ENCODE assay signal across 12 cellular contexts in genomic region chrX:21944136-21944615, GRCh38. TPM values are rescaled to one million over a fixed set of nuclear protein-coding genes. Genes with fewer than 3 reads are reported as not detected.
DNase-seq lines count a peak whose midpoint lies in the region; ATAC-seq and TF ChIP-seq lines count a peak whose summit lies in the region.
"Had no signal": no experiment of that assay in that cellular context is flagged by ENCODE, and none has a peak within 500 bp of the region (broad histone marks: within the 10 kb centered on the region; RNA-seq: fewer than 3 reads in every experiment).

No MANE protein-coding gene starts in this region.

- no peak overlapping the region for H3K9ac ChIP-seq in iPS-15b (ENCODE audit: low read depth, low read length)

- peak overlapping the region; percentile 91 for H3K4me3 Mint-ChIP-seq in activated CD8-positive, alpha-beta T cell treated with anti-CD3 and anti-CD28 coated beads for 36 hours
- no peak overlapping the region for H3K4me3 Mint-ChIP-seq in activated T-helper 1 cell treated with anti-CD3 and anti-CD28 coated beads, Interleukin-12 subunit alpha, Interleukin-12 subunit beta, Interleukin-2, Interleukin-4 antibody, amounts not matched to agents 30 ng/mL and 10 ng/mL and 1 ng/mL, durations not matched to agents 14 hours and 24 hours and 36 hours

- 92% methylated on average over 8 of the region's 8 CpGs for WGBS in thymus

- POLR2A ChIA-PET in activated CD8-positive, alpha-beta T cell treated with anti-CD3 and anti-CD28 coated beads for 36 hours (lab: Charles Lee): no interaction called here

- intact Hi-C loops in Right ventricle myocardium superior (cut with DNase I): no loop called here
- intact Hi-C loops in activated CD8-positive, alpha-beta T cell treated with anti-CD3 and anti-CD28 coated beads for 36 hours (cut with micrococcal nuclease): loop anchor here (10.0 kb wide), 1 partner anchor 109 kb away; the partner anchor contains the start of gene MBTPS2
- intact Hi-C loops in activated T-helper 1 cell treated with anti-CD3 and anti-CD28 coated beads, Interleukin-12 subunit alpha, Interleukin-12 subunit beta, Interleukin-2, Interleukin-4 antibody, amounts not matched to agents 30 ng/mL and 10 ng/mL and 1 ng/mL, durations not matched to agents 14 hours and 24 hours and 36 hours (cut with micrococcal nuclease): loop anchor here (5.0 to 10.0 kb wide), 2 partner anchors 118 to 569 kb away; partner anchors contain the start of gene CNKSR2

- CTCF ChIA-PET in activated CD8-positive, alpha-beta T cell treated with anti-CD3 and anti-CD28 coated beads for 36 hours (lab: Charles Lee): no interaction called here

- peak overlapping the region; percentile 97 for H3K27ac ChIP-seq in cardiac muscle cell
- peak overlapping the region; percentile 42 for H3K27ac ChIP-seq in thymus (ENCODE audit: low read depth)
- H3K27ac ChIP-seq: psoas muscle had no signal

- H3K4me3 ChIP-seq in cardiac muscle cell (no peak overlapping the region), iPS-15b (ENCODE audit: low read depth, low read length) (peak overlapping the region; percentile 49), thymus (ENCODE audit: low read length) (no peak overlapping the region)
- H3K4me3 ChIP-seq: psoas muscle had no signal

- no peak for ATAC-seq in Right ventricle myocardium superior (ENCODE audit: poor library complexity)
- no peak for ATAC-seq in activated CD8-positive, alpha-beta T cell treated with anti-CD3 and anti-CD28 coated beads for 36 hours
- ATAC-seq in GM18909 (IDR thresholded peaks at IDR 0.05; ENCODE audit: poor library complexity, unreplicated experiment): no peak
- ATAC-seq: left lobe of liver, psoas muscle had no signal

- no peaks in the 10 kb centered on the region for H3K27me3 Mint-ChIP-seq in activated CD8-positive, alpha-beta T cell treated with anti-CD3 and anti-CD28 coated beads for 36 hours
- H3K27me3 Mint-ChIP-seq in activated T-helper 1 cell treated with anti-CD3 and anti-CD28 coated beads, Interleukin-12 subunit alpha, Interleukin-12 subunit beta, Interleukin-2, Interleukin-4 antibody, amounts not matched to agents 30 ng/mL and 10 ng/mL and 1 ng/mL, durations not matched to agents 14 hours and 24 hours and 36 hours (ENCODE audit: insufficient read depth): no peaks in the 10 kb centered on the region

- H3K9me3 Mint-ChIP-seq in activated CD8-positive, alpha-beta T cell treated with anti-CD3 and anti-CD28 coated beads for 36 hours: no peaks in the 10 kb centered on the region
- H3K9me3 Mint-ChIP-seq in activated T-helper 1 cell treated with anti-CD3 and anti-CD28 coated beads, Interleukin-12 subunit alpha, Interleukin-12 subunit beta, Interleukin-2, Interleukin-4 antibody, amounts not matched to agents 30 ng/mL and 10 ng/mL and 1 ng/mL, durations not matched to agents 14 hours and 24 hours and 36 hours: no peaks in the 10 kb centered on the region

- H3K36me3 ChIP-seq in cardiac muscle cell (no peaks in the 10 kb centered on the region), iPS-15b (ENCODE audit: control insufficient read depth, insufficient read depth, low read length) (no peaks in the 10 kb centered on the region), thymus (ENCODE audit: control insufficient read depth, insufficient read depth) (no peaks in the 10 kb centered on the region)

- H3K27ac Mint-ChIP-seq in activated CD8-positive, alpha-beta T cell treated with anti-CD3 and anti-CD28 coated beads for 36 hours: peak overlapping the region; percentile 92
- H3K27ac Mint-ChIP-seq in activated T-helper 1 cell treated with anti-CD3 and anti-CD28 coated beads, Interleukin-12 subunit alpha, Interleukin-12 subunit beta, Interleukin-2, Interleukin-4 antibody, amounts not matched to agents 30 ng/mL and 10 ng/mL and 1 ng/mL, durations not matched to agents 14 hours and 24 hours and 36 hours: no peak overlapping the region

- TF ChIP-seq CTCF in cardiac muscle cell (IDR thresholded peaks at IDR 0.05; ENCODE audit: low read depth, low read length): no peak
- TF ChIP-seq CTCF in activated CD8-positive, alpha-beta T cell treated with anti-CD3 and anti-CD28 coated beads for 36 hours (IDR thresholded peaks at IDR 0.05): no peak

- H3K9me3 ChIP-seq in cardiac muscle cell (ENCODE audit: low read depth) (no peaks in the 10 kb centered on the region), iPS-15b (ENCODE audit: control insufficient read depth, insufficient read depth, low read length) (no peaks in the 10 kb centered on the region), thymus (ENCODE audit: control insufficient read depth) (no peaks in the 10 kb centered on the region)
- H3K9me3 ChIP-seq: psoas muscle had no signal

- H3K27me3 ChIP-seq in cardiac muscle cell (no peaks in the 10 kb centered on the region), iPS-15b (ENCODE audit: control insufficient read depth, insufficient read depth, low read length) (no peaks in the 10 kb centered on the region), thymus (ENCODE audit: control insufficient read depth, insufficient read depth) (no peaks in the 10 kb centered on the region)

- DNase-seq in cardiac muscle cell (ENCODE audit: low read depth in 1 of 2, low spot score in 1 of 2) (peak in 1 of 2 donors; percentile 19), Right ventricle myocardium superior (no peak), NCI-H1694 treated with DMSO at 0.1 percent for 48 hours (lab: John Stamatoyannopoulos, UW) (no peak)
- DNase-seq in activated CD8-positive, alpha-beta T cell treated with anti-CD3 and anti-CD28 coated beads for 36 hours: no peak
- DNase-seq in activated T-helper 1 cell treated with anti-CD3 and anti-CD28 coated beads, Interleukin-12 subunit alpha, Interleukin-12 subunit beta, Interleukin-2, Interleukin-4 antibody, amounts not matched to agents 30 ng/mL and 10 ng/mL and 1 ng/mL, durations not matched to agents 14 hours and 24 hours and 36 hours (ENCODE audit: low spot score): no peak
- DNase-seq: aorta, NCI-H524, psoas muscle had no signal

- peaks cover 59% of the 10 kb centered on the region for H3K4me1 ChIP-seq in cardiac muscle cell (ENCODE audit: low read depth)
- H3K4me1 ChIP-seq in iPS-15b (ENCODE audit: control insufficient read depth, insufficient read depth, low read length): peaks cover 55% of the 10 kb centered on the region
- peaks cover 3% of the 10 kb centered on the region for H3K4me1 ChIP-seq in thymus (ENCODE audit: control insufficient read depth, insufficient read depth, low read length)
- H3K4me1 ChIP-seq: psoas muscle had no signal

- peaks cover 53% of the 10 kb centered on the region for H3K4me1 Mint-ChIP-seq in activated CD8-positive, alpha-beta T cell treated with anti-CD3 and anti-CD28 coated beads for 36 hours (ENCODE audit: low read depth)
- H3K4me1 Mint-ChIP-seq in activated T-helper 1 cell treated with anti-CD3 and anti-CD28 coated beads, Interleukin-12 subunit alpha, Interleukin-12 subunit beta, Interleukin-2, Interleukin-4 antibody, amounts not matched to agents 30 ng/mL and 10 ng/mL and 1 ng/mL, durations not matched to agents 14 hours and 24 hours and 36 hours (ENCODE audit: low read depth): peaks cover 51% of the 10 kb centered on the region

- H3K36me3 Mint-ChIP-seq in activated CD8-positive, alpha-beta T cell treated with anti-CD3 and anti-CD28 coated beads for 36 hours (ENCODE audit: low read depth): peaks cover 43% of the 10 kb centered on the region
- H3K36me3 Mint-ChIP-seq in activated T-helper 1 cell treated with anti-CD3 and anti-CD28 coated beads, Interleukin-12 subunit alpha, Interleukin-12 subunit beta, Interleukin-2, Interleukin-4 antibody, amounts not matched to agents 30 ng/mL and 10 ng/mL and 1 ng/mL, durations not matched to agents 14 hours and 24 hours and 36 hours (ENCODE audit: low read depth): peaks cover 19% of the 10 kb centered on the region

RNA-seq across cellular contexts. Expression of gene SMS, which starts 3.7 kb away (rescaled TPM):
- total RNA-seq in cardiac muscle cell: 213 and 253 TPM in 2 replicates
- 403 and 501 TPM in 2 replicates for polyA plus RNA-seq in cardiac muscle cell
- 53.3 TPM for total RNA-seq in Right ventricle myocardium superior
- 100 to 1,000 TPM; 175 to 184 TPM for total RNA-seq in activated CD8-positive, alpha-beta T cell treated with anti-CD3 and anti-CD28 coated beads for 36 hours
- 81.2 TPM for polyA plus RNA-seq in thymus
- total RNA-seq in activated T-helper 1 cell treated with anti-CD3 and anti-CD28 coated beads, Interleukin-12 subunit alpha, Interleukin-12 subunit beta, Interleukin-2, Interleukin-4 antibody, amounts not matched to agents 30 ng/mL and 10 ng/mL and 1 ng/mL, durations not matched to agents 14 hours and 24 hours and 36 hours: 144 and 145 TPM in 2 replicates
